20 cellular contexts compared by ENCODE assay signal in the genomic region with DNA sequence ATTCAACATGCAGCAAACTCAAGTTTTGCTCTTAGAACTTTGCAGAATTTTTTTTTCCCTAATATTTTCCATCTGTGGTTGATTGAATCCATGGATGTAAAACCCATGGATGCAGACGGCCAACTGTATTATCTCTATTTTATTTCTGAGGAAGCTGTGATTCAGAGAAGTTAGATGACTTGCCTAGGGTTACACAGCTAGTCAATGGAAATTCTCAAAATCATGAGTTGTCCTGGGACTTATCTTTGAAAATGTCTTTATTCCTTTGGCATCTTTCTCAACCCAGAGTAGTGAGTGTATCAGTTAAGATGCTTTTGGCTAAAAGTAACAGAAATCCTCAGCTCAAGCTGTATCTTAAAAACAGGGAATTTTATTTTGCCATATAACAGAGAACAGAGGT.
DNase-seq lines count a peak whose midpoint lies in the region; ATAC-seq and TF ChIP-seq lines count a peak whose summit lies in the region.
"Had no signal": no experiment of that assay in that cellular context is flagged by ENCODE, and none has a peak within 500 bp of the region (broad histone marks: within the 10 kb centered on the region; RNA-seq: fewer than 3 reads in every experiment).

No MANE protein-coding gene starts in this region.

- TF ChIP-seq CTCF in HFFc6 (IDR thresholded peaks at IDR 0.05) (no peak), fibroblast of mammary gland (conservative IDR thresholded peaks at IDR 0.05; ENCODE audit: control insufficient read depth, insufficient read depth, low read depth, low read length) (no peak), tibial nerve (IDR thresholded peaks at IDR 0.05) (no peak)

- H3K36me3 Mint-ChIP-seq in HFFc6 (ENCODE audit: low read depth): peaks cover 4% of the 10 kb centered on the region
- H3K36me3 Mint-ChIP-seq: CD14-positive monocyte had no signal

- ATAC-seq in GM18498 (IDR thresholded peaks at IDR 0.05; ENCODE audit: unreplicated experiment): no peak

- DNase-seq in HFFc6: no peak
- no peak for DNase-seq in SJSA1 (ENCODE audit: low read depth in 1 of 2, low spot score in 2 of 2)
- DNase-seq in fibroblast of mammary gland (ENCODE audit: low read depth): peak; percentile 31
- no peak for DNase-seq in tibial nerve (ENCODE audit: low spot score in 2 of 2)
- no peak for DNase-seq in germinal center (ENCODE audit: low spot score)
- no peak for DNase-seq in NCI-H2171 treated with DMSO at 0.1 percent for 48 hours (lab: John Stamatoyannopoulos, UW)
- DNase-seq: ACHN, AML-193, DND-41, Kasumi-1, MM.1S, NCI-H1105, NCI-H2081, NCI-H510A, NCI-H748 treated with DMSO at 0.1 percent for 48 hours, OCI-M1, RPMI8226 had no signal

- peak overlapping the region; percentile 84 for H3K4me3 Mint-ChIP-seq in HFFc6
- H3K4me3 Mint-ChIP-seq: CD14-positive monocyte had no signal

- peak overlapping the region; percentile 100 for H3K27ac Mint-ChIP-seq in HFFc6
- H3K27ac Mint-ChIP-seq: CD14-positive monocyte had no signal

- H3K36me3 ChIP-seq in SJSA1 (no peaks in the 10 kb centered on the region), tibial nerve (no peaks in the 10 kb centered on the region)
- H3K36me3 ChIP-seq: HAP-1 had no signal

- H3K27ac ChIP-seq in SJSA1 (peak overlapping the region; percentile 78; the same call in 1 of the 2 replicates), tibial nerve (peak overlapping the region in 3 of 4 donors; percentile 91 to 97 (median 96))

- 76 to 87% methylated on average over 1 of the region's 1 CpG for WGBS in tibial nerve, 2 donors

- H3K9me3 Mint-ChIP-seq in HFFc6: no peaks in the 10 kb centered on the region

- no peak for TF ChIP-seq EP300 in tibial nerve (IDR thresholded peaks at IDR 0.05)

- H3K4me1 ChIP-seq in SJSA1 (replicated peaks): peaks cover 72% of the 10 kb centered on the region
- H3K4me1 ChIP-seq in tibial nerve: peaks cover 3 to 58% (median 25%) of the 10 kb centered on the region in 4 donors
- H3K4me1 ChIP-seq: HAP-1 had no signal

- H3K9me3 ChIP-seq in SJSA1 (replicated peaks) (no peaks in the 10 kb centered on the region), tibial nerve (no peaks in the 10 kb centered on the region)
- H3K9me3 ChIP-seq: HAP-1 had no signal

- H3K27me3 ChIP-seq in SJSA1 (replicated peaks) (no peaks in the 10 kb centered on the region), tibial nerve (no peaks in the 10 kb centered on the region)

- H3K4me3 ChIP-seq in SJSA1 (no peak overlapping the region), fibroblast of mammary gland (ENCODE audit: control insufficient read depth, low read depth, low read length) (no peak overlapping the region), tibial nerve (no peak overlapping the region)
- H3K4me3 ChIP-seq: HAP-1 had no signal

- TF ChIP-seq POLR2A in tibial nerve (IDR thresholded peaks at IDR 0.05): no peak

- H3K4me1 Mint-ChIP-seq in HFFc6 (ENCODE audit: low read depth): peaks cover 95% of the 10 kb centered on the region

- H3K27me3 Mint-ChIP-seq in HFFc6 (ENCODE audit: insufficient read depth): no peaks in the 10 kb centered on the region; the same call in 1 of the 2 replicates
